Comparison of ENCODE assay signal across 33 cellular contexts in genomic region chr1:886760-887159, GRCh38. TPM values are rescaled to one million over a fixed set of nuclear protein-coding genes. Genes with fewer than 3 reads are reported as not detected.
"Had no signal": no experiment of that assay in that cellular context is flagged by ENCODE, and none has a peak within 500 bp of the region (broad histone marks: within the 10 kb centered on the region; RNA-seq: fewer than 3 reads in every experiment).

No MANE protein-coding gene starts in this region.

- H3K36me3 ChIP-seq: MG63 had no signal

- H3K9ac ChIP-seq: KMS-11 had no signal

- H3K4me3 ChIP-seq: MG63 had no signal

- H3K4me2 ChIP-seq: KMS-11 had no signal

- H3K9me3 ChIP-seq: MG63 had no signal

- H3K27ac ChIP-seq: KMS-11 had no signal

- DNase-seq: Karpas-422, Kasumi-1, KG1, MG63, MM.1S, MV-4-11, NCI-H1048, NCI-H1092, NCI-H1092 treated with DMSO at 0.1 percent for 48 hours, NCI-H1105, NCI-H1105 treated with DMSO at 0.1 percent for 48 hours, NCI-H1417, NCI-H1417 treated with DMSO at 0.1 percent for 48 hours, NCI-H1436, NCI-H1436 treated with DMSO at 0.1 percent for 48 hours, NCI-H146, NCI-H1694, NCI-H1694 treated with DMSO at 0.1 percent for 48 hours, NCI-H187, NCI-H187 treated with DMSO at 0.1 percent for 48 hours, NCI-H1930, NCI-H2029, NCI-H2029 treated with DMSO at 0.1 percent for 48 hours, NCI-H2081, NCI-H2081 treated with DMSO at 0.1 percent for 48 hours, NCI-H2107, NCI-H2227 treated with DMSO at 0.1 percent for 48 hours, NCI-H226, NCI-H345, NCI-H446, NCI-H446 treated with DMSO at 0.1 percent for 48 hours had no signal

RNA-seq across cellular contexts. Expression of gene SAMD11, which starts 37.0 kb away (rescaled TPM):
- total RNA-seq: MCF 10A had no signal
